In the genomic region with DNA sequence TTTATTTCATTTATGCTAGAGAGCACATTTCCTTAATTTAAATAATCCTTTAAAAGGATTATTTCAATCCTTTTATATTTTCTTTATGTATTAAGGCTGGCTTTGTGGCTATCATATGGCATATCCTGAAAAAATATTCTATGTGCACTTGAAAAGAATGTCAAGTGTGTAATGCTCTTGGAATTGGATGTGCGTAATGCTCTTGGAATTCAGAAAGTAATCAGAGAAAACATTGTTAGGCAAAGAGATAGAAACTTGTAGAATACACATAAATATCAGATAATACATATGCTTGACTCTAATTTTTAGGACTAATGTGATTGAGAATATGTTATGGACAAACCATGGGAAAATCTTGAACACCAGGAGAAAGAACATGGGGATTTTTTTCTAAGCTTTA, we compare ENCODE assay signal across 14 cellular contexts.
DNase-seq lines count a peak whose midpoint lies in the region; ATAC-seq and TF ChIP-seq lines count a peak whose summit lies in the region.
"Had no signal": no experiment of that assay in that cellular context is flagged by ENCODE, and none has a peak within 500 bp of the region (broad histone marks: within the 10 kb centered on the region; RNA-seq: fewer than 3 reads in every experiment).

No MANE protein-coding gene starts in this region.

- no peak overlapping the region for H2BK12ac ChIP-seq in trophoblast cell (ENCODE audit: low read length)

- H3K27ac ChIP-seq in RWPE1 (no peak overlapping the region), trophoblast cell (ENCODE audit: low read depth, low read length) (no peak overlapping the region), right atrium auricular region (no peak overlapping the region), heart right ventricle (no peak overlapping the region)
- H3K27ac ChIP-seq: cardiac muscle cell, psoas muscle, tibial artery had no signal

- no CpG with 5 or more reads among the region's 1 CpG for WGBS in trophoblast cell (ENCODE audit: extremely low coverage, insufficient coverage, insufficient read length)
- 94 to 100% methylated on average over 1 of the region's 1 CpG for WGBS in heart right ventricle, 2 donors

- intact Hi-C loops in heart right ventricle (cut with DNase I), result no loop called here

- no peak overlapping the region for H2BK120ac ChIP-seq in trophoblast cell (ENCODE audit: insufficient read depth, low read length, poor library complexity)

- CTCF ChIA-PET in RWPE1 (lab: Yijun Ruan, JAX), result no interaction called here
- CTCF ChIA-PET in GM10248 (lab: Yijun Ruan, JAX), result no interaction called here

- H2AK5ac ChIP-seq in trophoblast cell (ENCODE audit: low read length), result no peak overlapping the region

- no peaks in the 10 kb centered on the region for H3K9me3 ChIP-seq in trophoblast cell (ENCODE audit: insufficient read depth, low read depth, low read length)
- peaks cover 0 to 4% of the 10 kb centered on the region in 2 donors for H3K9me3 ChIP-seq in right atrium auricular region
- H3K9me3 ChIP-seq in heart right ventricle, result no peaks in the 10 kb centered on the region
- H3K9me3 ChIP-seq: psoas muscle, tibial artery had no signal

- H3K36me3 ChIP-seq in trophoblast cell (ENCODE audit: control insufficient read depth in 1 of 2, insufficient read depth in 2 of 2, low read length in 2 of 2), result no peaks in the 10 kb centered on the region
- no peaks in the 10 kb centered on the region for H3K36me3 ChIP-seq in right atrium auricular region
- H3K36me3 ChIP-seq in heart right ventricle, result no peaks in the 10 kb centered on the region
- H3K36me3 ChIP-seq: cardiac muscle cell, tibial artery had no signal

- H3K79me2 ChIP-seq in trophoblast cell (ENCODE audit: control insufficient read depth, insufficient read depth, low read length, poor library complexity), result no peaks in the 10 kb centered on the region

- no peak overlapping the region for H2AFZ ChIP-seq in trophoblast cell (ENCODE audit: insufficient read depth, low read length, poor library complexity)

- H3K9ac ChIP-seq in trophoblast cell (ENCODE audit: low read length), result no peak overlapping the region

- POLR2A ChIA-PET in RWPE1 (lab: Yijun Ruan, JAX; ENCODE audit: low non-redundant PET) (no interaction called here), GM10248 (lab: Yijun Ruan, JAX) (no interaction called here)

- ATAC-seq in GM18858 (IDR thresholded peaks at IDR 0.05; ENCODE audit: unreplicated experiment), result no peak
- ATAC-seq in heart right ventricle, result no peak
- ATAC-seq: psoas muscle had no signal

- no peaks in the 10 kb centered on the region for H3K27me3 ChIP-seq in trophoblast cell (ENCODE audit: insufficient read depth, low read length)
- H3K27me3 ChIP-seq in right atrium auricular region, result no peaks in the 10 kb centered on the region
- no peaks in the 10 kb centered on the region for H3K27me3 ChIP-seq in heart right ventricle
- H3K27me3 ChIP-seq: cardiac muscle cell, tibial artery had no signal

- no peak overlapping the region for H3K18ac ChIP-seq in trophoblast cell (ENCODE audit: low read length)

- no peak overlapping the region for H2BK5ac ChIP-seq in trophoblast cell (ENCODE audit: low read depth, low read length, poor library complexity)

- no peak overlapping the region for H3K4ac ChIP-seq in trophoblast cell (ENCODE audit: low read depth, low read length)

- H3K4me3 ChIP-seq in trophoblast cell (ENCODE audit: low read depth, low read length) (no peak overlapping the region), right atrium auricular region (no peak overlapping the region), heart right ventricle (no peak overlapping the region)
- H3K4me3 ChIP-seq: cardiac muscle cell, psoas muscle, tibial artery had no signal

- no peak overlapping the region for H4K8ac ChIP-seq in trophoblast cell (ENCODE audit: low read depth, low read length)

- peak; percentile 89 for DNase-seq in ELR (ENCODE audit: low read depth)
- peak; percentile 21 for DNase-seq in RWPE1 (ENCODE audit: low spot score)
- DNase-seq in fibroblast of gingiva (ENCODE audit: low read depth), result peak; percentile 62
- peak; percentile 3 to 83 for DNase-seq in trophoblast cell
- DNase-seq in GM10248 (ENCODE audit: extremely low spot score), result no peak
- DNase-seq in right atrium auricular region (ENCODE audit: low spot score), result no peak
- DNase-seq in heart right ventricle, result no peak
- DNase-seq: activated gamma-delta T cell, head of caudate nucleus, NCI-H1092, psoas muscle, tibial artery had no signal

- no peak overlapping the region for H3K4me2 ChIP-seq in trophoblast cell (ENCODE audit: low read length)

- TF ChIP-seq CTCF in RWPE1 (conservative IDR thresholded peaks at IDR 0.05; ENCODE audit: low read depth) (no peak), GM10248 (IDR thresholded peaks at IDR 0.05; ENCODE audit: control extremely low read depth, extremely low read depth, low read depth, missing control alignments) (no peak), right atrium auricular region (IDR thresholded peaks at IDR 0.05) (no peak), heart right ventricle (IDR thresholded peaks at IDR 0.05) (no peak)

- peak overlapping the region; percentile 37 for H4K91ac ChIP-seq in trophoblast cell (ENCODE audit: low read depth, low read length)

- H3K14ac ChIP-seq in trophoblast cell (ENCODE audit: low read length), result no peak overlapping the region

- H4K12ac ChIP-seq in trophoblast cell (ENCODE audit: low read depth, low read length), result no peak overlapping the region

- no peak overlapping the region for H3K23ac ChIP-seq in trophoblast cell (ENCODE audit: low read length)

- H3K79me1 ChIP-seq in trophoblast cell (ENCODE audit: low read length), result peaks cover 6% of the 10 kb centered on the region

- H3K4me1 ChIP-seq in trophoblast cell (ENCODE audit: control insufficient read depth in 1 of 2, insufficient read depth in 2 of 2, low read length in 2 of 2) (peaks cover 0 to 2% of the 10 kb centered on the region in 2 experiments), right atrium auricular region (no peaks in the 10 kb centered on the region), heart right ventricle (no peaks in the 10 kb centered on the region)
- H3K4me1 ChIP-seq: psoas muscle, tibial artery had no signal

Comparison
In these comparisons a context has a peak if more than half of its experiments do, and no peak if none do; other contexts are left out.
1. DNase-seq: peak in ELR (single experiment), RWPE1 (single experiment), fibroblast of gingiva (single experiment) and trophoblast cell (2 of 2); none in GM10248 (single experiment), right atrium auricular region (single experiment) and heart right ventricle (0 of 2).